Comparison of ENCODE assay signal across 9 cellular contexts in the genomic region with DNA sequence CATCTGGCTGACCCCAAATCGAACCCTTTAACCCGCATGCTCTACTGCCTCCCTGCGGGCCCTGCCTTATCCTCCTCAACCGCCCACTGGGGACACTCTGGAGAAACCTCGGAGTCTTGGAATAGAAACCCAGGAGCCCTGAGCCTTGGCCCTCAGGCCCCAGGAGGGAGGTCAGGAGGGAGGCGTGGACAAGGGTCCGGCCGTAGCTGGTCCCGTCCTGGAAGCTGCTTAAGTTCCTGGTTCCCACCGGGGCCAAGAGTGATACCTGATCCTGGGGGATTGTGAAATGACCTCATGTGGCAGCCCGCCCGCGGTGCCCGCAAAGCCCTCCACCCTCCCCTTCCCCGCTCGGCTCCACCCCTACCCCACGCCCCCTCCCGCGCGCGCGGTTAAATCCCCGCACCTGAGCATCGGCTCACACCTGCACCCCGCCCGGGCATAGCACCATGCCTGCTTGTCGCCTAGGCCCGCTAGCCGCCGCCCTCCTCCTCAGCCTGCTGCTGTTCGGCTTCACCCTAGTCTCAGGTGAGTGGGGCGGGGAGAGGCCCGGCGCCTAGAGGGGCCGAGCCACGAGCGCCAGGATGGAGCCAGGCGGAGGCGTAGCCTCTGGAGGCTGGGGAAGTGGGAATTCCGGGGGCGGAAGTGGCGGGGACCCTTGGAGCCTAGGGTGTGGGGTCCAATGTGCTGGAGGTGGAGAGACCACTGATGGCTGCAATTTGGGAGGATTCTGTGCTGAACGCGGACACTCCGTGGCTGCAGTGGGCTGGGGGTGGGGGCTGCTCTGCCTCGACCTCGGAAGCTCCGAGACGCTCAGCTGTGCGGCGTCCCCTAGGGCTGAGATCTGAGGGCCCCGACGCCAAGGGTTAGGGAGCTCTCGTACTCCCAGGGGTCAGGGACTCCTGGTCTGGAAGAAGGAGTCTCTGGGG. TPM values are rescaled to one million over a fixed set of nuclear protein-coding genes. Genes with fewer than 3 reads are reported as not detected.
A peak's percentile ranks its signal among the peaks of the same experiment; 100 is the strongest.
DNase-seq lines count a peak whose midpoint lies in the region; ATAC-seq, FAIRE-seq and TF ChIP-seq lines count a peak whose summit lies in the region.
"Had no signal": no experiment of that assay in that cellular context is flagged by ENCODE, and none has a peak within 500 bp of the region (broad histone marks: within the 10 kb centered on the region; RNA-seq: fewer than 3 reads in every experiment).

A gene with protein sequence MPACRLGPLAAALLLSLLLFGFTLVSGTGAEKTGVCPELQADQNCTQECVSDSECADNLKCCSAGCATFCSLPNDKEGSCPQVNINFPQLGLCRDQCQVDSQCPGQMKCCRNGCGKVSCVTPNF (plus strand): TSS at position 418 of the 926 bp plus-strand sequence. CDS start 29 bp downstream, at position 447.

- ATAC-seq in K562 (peak; percentile 78), left lobe of liver (peak; percentile 52), GM21360 (IDR thresholded peaks at IDR 0.05; ENCODE audit: unreplicated experiment) (no peak)

- H3K9me3 ChIP-seq in K562 (replicated peaks; ENCODE audit: control insufficient read depth, insufficient read depth, low read depth, low read length): no peaks in the 10 kb centered on the region
- no peaks in the 10 kb centered on the region for H3K9me3 ChIP-seq in subcutaneous abdominal adipose tissue (ENCODE audit: control insufficient read depth in 5 of 5, low read length in 5 of 5)

- no peak within 1 kb of the TSS for H2AFZ ChIP-seq in K562 (ENCODE audit: low read depth, low read length)

- in situ Hi-C loops in K562 (cut with MboI): no loop called here

- TF ChIP-seq POLR2A in K562 (conservative IDR thresholded peaks at IDR 0.05): no peak

- FAIRE-seq in K562 (lab: Jason Lieb, UNC): no peak
- FAIRE-seq: islet of Langerhans had no signal

- 0 out of 2 replicates have a peak, but pooled peaks cover 3% of the 10 kb centered on the region for H4K20me1 ChIP-seq in K562 (replicated peaks; ENCODE audit: control insufficient read depth, insufficient read depth, low read length)

- DNase-seq in COLO668 (lab: John Stamatoyannopoulos, UW; ENCODE audit: unreplicated experiment): peak; percentile 86
- DNase-seq in K562 (ENCODE audit: extremely low read depth in 1 of 4, low spot score in 3 of 4): peak in 1 of 4 experiments; percentile 11
- no peak for DNase-seq in left lobe of liver (ENCODE audit: low spot score)
- no peak for DNase-seq in UCSD-AML1 (lab: John Stamatoyannopoulos, UW; ENCODE audit: unreplicated experiment)
- DNase-seq in NCI-H187 (lab: John Stamatoyannopoulos, UW): no peak

- TF ChIP-seq RAD21 in K562 (CRISPR knock-in tag; conservative IDR thresholded peaks at IDR 0.05 in 1 of 2, IDR thresholded peaks at IDR 0.05 in 1 of 2): no peak

- peak in 2 of 3 experiments; percentile 22 to 69; a peak in 4 of 6 replicates for TF ChIP-seq CTCF in K562 (IDR thresholded peaks at IDR 0.05 in 2 of 3, conservative IDR thresholded peaks at IDR 0.05 in 1 of 3; ENCODE audit: insufficient read depth in 2 of 3, low read depth in 1 of 3, low read length in 3 of 3)

- H3K4me1 ChIP-seq in K562 (replicated peaks in 1 of 2; ENCODE audit: control insufficient read depth in 2 of 2, insufficient read depth in 2 of 2, low read length in 2 of 2) (peaks cover 0 to 16% of the 10 kb centered on the region in 2 experiments; a peak in 2 of 5 replicates), subcutaneous abdominal adipose tissue (ENCODE audit: control insufficient read depth in 5 of 5, insufficient read depth in 5 of 5, low read length in 5 of 5) (peaks cover 1 to 21% (median 17%) of the 10 kb centered on the region in 5 donors)

- peaks cover 2% of the 10 kb centered on the region for H3K9me1 ChIP-seq in K562 (ENCODE audit: control insufficient read depth, insufficient read depth, low read length)

- peak within 1 kb of the TSS in 3 of 4 donors; percentile 63 to 76 (median 64) for H3K4me3 Mint-ChIP-seq in IgD-negative memory B cell

- no peak within 1 kb of the TSS for H3K27ac Mint-ChIP-seq in IgD-negative memory B cell

- intact Hi-C loops in K562 (cut with micrococcal nuclease): no loop called here

- 11% methylated on average over 33 of the region's 54 CpGs for WGBS in K562 (ENCODE audit: insufficient coverage, low coverage, missing lambda C conversion rate)

- H3K36me3 ChIP-seq in K562 (ENCODE audit: control insufficient read depth, insufficient read depth, low read length) (no peaks in the 10 kb centered on the region), subcutaneous abdominal adipose tissue (ENCODE audit: control insufficient read depth in 5 of 5, insufficient read depth in 5 of 5, low read length in 5 of 5) (no peaks in the 10 kb centered on the region)

- no TSS peak for BruUV-seq in K562 (replicated peaks; lab: Mats Ljungman, UMichigan)

- H3K9me3 Mint-ChIP-seq in IgD-negative memory B cell: peaks cover 0 to 2% (median 0%) of the 10 kb centered on the region in 3 donors

- H3K9ac ChIP-seq in K562 (ENCODE audit: insufficient read depth in 1 of 2, low read depth in 2 of 2, low read length in 2 of 2) (no peak within 1 kb of the TSS), subcutaneous abdominal adipose tissue (ENCODE audit: low read length in 5 of 5) (peak within 1 kb of the TSS in 2 of 5 donors; percentile 35 to 48)

- H3K27ac ChIP-seq in K562 (ENCODE audit: extremely low read depth, low read depth, low read length) (no peak within 1 kb of the TSS), subcutaneous abdominal adipose tissue (ENCODE audit: low read depth, low read length) (no peak within 1 kb of the TSS)

- no peak within 1 kb of the TSS for H3K4me2 ChIP-seq in K562 (ENCODE audit: insufficient read depth, low read length)

- H3K27me3 ChIP-seq in K562 (ENCODE audit: control insufficient read depth in 2 of 2, insufficient read depth in 2 of 2, low read length in 2 of 2) (peaks cover 26 to 35% of the 10 kb centered on the region in 2 experiments; a peak in 4 of 5 replicates), subcutaneous abdominal adipose tissue (ENCODE audit: control insufficient read depth in 5 of 5, insufficient read depth in 4 of 5, low read length in 5 of 5) (peaks cover 17 to 37% (median 32%) of the 10 kb centered on the region in 5 donors)

- POLR2A ChIA-PET in K562 (lab: Yijun Ruan, JAX): interaction anchor here (0.7 kb wide), 2 partner anchors 12 to 20 kb away, joined by 3 read pairs; no protein-coding TSS in a partner anchor

- H3K36me3 Mint-ChIP-seq in IgD-negative memory B cell: peaks cover 3% of the 10 kb centered on the region

- H3K27me3 Mint-ChIP-seq in IgD-negative memory B cell: peaks cover 42% of the 10 kb centered on the region

- H3K4me1 Mint-ChIP-seq in IgD-negative memory B cell: peaks cover 4 to 6% (median 5%) of the 10 kb centered on the region in 3 donors

- TF ChIP-seq EP300 in K562 (IDR thresholded peaks at IDR 0.05; ENCODE audit: low read length): no peak

- no peaks in the 10 kb centered on the region for H3K79me2 ChIP-seq in K562 (ENCODE audit: control insufficient read depth, insufficient read depth, low read length)

- CTCF ChIA-PET in K562 (lab: Yijun Ruan, JAX; ENCODE audit: low intra/inter-chr PET ratio): no interaction called here

- no peak within 1 kb of the TSS for H3K4me3 ChIP-seq in K562
- H3K4me3 ChIP-seq in subcutaneous abdominal adipose tissue (ENCODE audit: low read depth in 1 of 5, low read length in 5 of 5): peak within 1 kb of the TSS in 4 of 5 donors; percentile 59 to 62 (median 60)

TF ChIP-seq in K562, 482 proteins besides CTCF, POLR2A, EP300 and RAD21 (continues in another document):
- TF ChIP-seq RCOR1 (IDR thresholded peaks at IDR 0.05; ENCODE audit: borderline replicate concordance in 1 of 2, low read depth in 2 of 2, low read length in 2 of 2): no peak
- TF ChIP-seq, protein P1, sequence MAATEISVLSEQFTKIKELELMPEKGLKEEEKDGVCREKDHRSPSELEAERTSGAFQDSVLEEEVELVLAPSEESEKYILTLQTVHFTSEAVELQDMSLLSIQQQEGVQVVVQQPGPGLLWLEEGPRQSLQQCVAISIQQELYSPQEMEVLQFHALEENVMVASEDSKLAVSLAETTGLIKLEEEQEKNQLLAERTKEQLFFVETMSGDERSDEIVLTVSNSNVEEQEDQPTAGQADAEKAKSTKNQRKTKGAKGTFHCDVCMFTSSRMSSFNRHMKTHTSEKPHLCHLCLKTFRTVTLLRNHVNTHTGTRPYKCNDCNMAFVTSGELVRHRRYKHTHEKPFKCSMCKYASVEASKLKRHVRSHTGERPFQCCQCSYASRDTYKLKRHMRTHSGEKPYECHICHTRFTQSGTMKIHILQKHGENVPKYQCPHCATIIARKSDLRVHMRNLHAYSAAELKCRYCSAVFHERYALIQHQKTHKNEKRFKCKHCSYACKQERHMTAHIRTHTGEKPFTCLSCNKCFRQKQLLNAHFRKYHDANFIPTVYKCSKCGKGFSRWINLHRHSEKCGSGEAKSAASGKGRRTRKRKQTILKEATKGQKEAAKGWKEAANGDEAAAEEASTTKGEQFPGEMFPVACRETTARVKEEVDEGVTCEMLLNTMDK (IDR thresholded peaks at IDR 0.05; ENCODE audit: borderline replicate concordance, insufficient read depth, low read depth, low read length, poor library complexity, severe bottlenecking): peak; percentile 7
- no peak for TF ChIP-seq SRSF1 (IDR thresholded peaks at IDR 0.05; ENCODE audit: low read depth, low read length)
- no peak for TF ChIP-seq TAF9B (IDR thresholded peaks at IDR 0.05; ENCODE audit: partially characterized antibody)

RNA-seq across cellular contexts. Expression of the gene that starts here (rescaled TPM):
- polyA plus RNA-seq in IgD-negative memory B cell (2.2 TPM), K562 (2011; rRNA removed) (not detected in 2 replicates), K562 (2014; fragmentation: Illumina TruSeq; extraction: Trizol) (not detected in 2 replicates), K562 (2014; fragmentation: Nextera tagmentation; extraction: Ambion mirVana) (not detected), K562 (2014; rRNA removed) (not detected in 2 replicates)
- total RNA-seq in K562 (2011; cell fraction: chromatin; rRNA removed; ENCODE audit: low replicate concordance): not detected in 2 replicates
- total RNA-seq in K562 (2011; cell fraction: nucleolus; rRNA removed): not detected in 2 replicates
- total RNA-seq in K562 (2011; cell fraction: nucleoplasm; rRNA removed): not detected in 2 replicates
- total RNA-seq in K562 (2014; rRNA removed) (not detected in 2 replicates), K562 (2014; rRNA removed; fragmentation: Illumina TruSeq; extraction: Trizol) (not detected in 2 replicates), K562 (2015; rRNA removed; fragmentation: Illumina TruSeq; extraction: Trizol) (not detected in 2 replicates), K562 (2021) (not detected in 2 replicates), left lobe of liver (3.7 TPM)
- not detected in 2 replicates for polyA plus RNA-seq in K562 (2011; cell fraction: cytosol; rRNA removed)
- not detected in 2 replicates for polyA plus RNA-seq in K562 (2011; cell fraction: nucleus; rRNA removed)
- not detected in 2 replicates for polyA plus RNA-seq in K562 (2012)
- polyA minus RNA-seq in K562 (2011; rRNA and poly(A)+ RNA removed): not detected in 2 replicates
- not detected in 2 replicates for polyA minus RNA-seq in K562 (2011; cell fraction: cytosol; rRNA and poly(A)+ RNA removed)
- polyA minus RNA-seq in K562 (2011; cell fraction: nucleus; rRNA and poly(A)+ RNA removed): not detected in 2 replicates

Comparison
In these comparisons a context has a peak if more than half of its experiments do, and no peak if none do; other contexts are left out.
1. Peak in ATAC-seq in K562; RNA of the gene not detected or under 1 TPM.